8 cellular contexts compared by ENCODE assay signal in genomic region chr20:25195014-25195961, GRCh38. TPM values are rescaled to one million over a fixed set of nuclear protein-coding genes. Genes with fewer than 3 reads are reported as not detected.
A peak's percentile ranks its signal among the peaks of the same experiment; 100 is the strongest.
DNase-seq lines count a peak whose midpoint lies in the region; ATAC-seq and TF ChIP-seq lines count a peak whose summit lies in the region.

Gene ENTPD6 (plus strand): TSS chr20:25195712. CDS start chr20:25206537, 10,825 bp downstream.

- H3K9me3 ChIP-seq in right lobe of liver = no peaks in the 10 kb centered on the region

- DNase-seq in NCI-H69 (lab: John Stamatoyannopoulos, UW) = peak; percentile 96
- DNase-seq in activated CD4-positive, alpha-beta T cell treated with anti-CD3 and anti-CD28 coated beads, Interleukin-2, amount 50 U/mL, for 4 hours = peak; percentile 84 to 86
- peak; percentile 92 for DNase-seq in dermis blood vessel endothelial cell
- peak; percentile 94 to 95 (median 94) for DNase-seq in right lobe of liver
- DNase-seq in stimulated activated CD4-positive, alpha-beta T cell treated with anti-CD3 and anti-CD28 coated beads, Interleukin-4, amount 100 ng/mL, for 24 hours = peak; percentile 90

- H3K27me3 ChIP-seq in right lobe of liver = no peaks in the 10 kb centered on the region

- intact Hi-C loops in right lobe of liver (cut with DNase I) = loop anchor here in 1 of 2 donors (10.0 kb wide), 1 partner anchor 80 kb away; no protein-coding TSS in a partner anchor

- H3K27ac ChIP-seq in C4-2B (peak within 1 kb of the TSS; percentile 99), right lobe of liver (peak within 1 kb of the TSS; percentile 80 to 85 (median 84))

- H3K4me3 ChIP-seq in right lobe of liver = peak within 1 kb of the TSS; percentile 72 to 94 (median 88)

- 28% methylated on average over 15 of the region's 75 CpGs for WGBS in right lobe of liver (ENCODE audit: insufficient coverage, low coverage, low lambda C conversion rate, missing lambda C conversion rate)

- TF ChIP-seq POLR2A in right lobe of liver (IDR thresholded peaks at IDR 0.05) = peak; percentile 70

- ATAC-seq in GM19351 (IDR thresholded peaks at IDR 0.05; ENCODE audit: unreplicated experiment) (peak; percentile 73), HG03520 (IDR thresholded peaks at IDR 0.05; ENCODE audit: unreplicated experiment) (peak; percentile 70), right lobe of liver (peak; percentile 94 to 96 (median 96))

- H3K36me3 ChIP-seq in right lobe of liver = no peaks in the 10 kb centered on the region

- TF ChIP-seq CTCF in C4-2B (conservative IDR thresholded peaks at IDR 0.05) (peak; percentile 37), right lobe of liver (IDR thresholded peaks at IDR 0.05) (peak in 2 of 4 donors; percentile 14 to 23)

- peaks cover 0 to 7% (median 3%) of the 10 kb centered on the region in 4 donors for H3K4me1 ChIP-seq in right lobe of liver

RNA-seq across cellular contexts. Expression of gene ENTPD6, which starts in this region (rescaled TPM):
- total RNA-seq in dermis blood vessel endothelial cell (65.8 and 70.8 TPM in 2 replicates), right lobe of liver (10 to 100 TPM; 28.8 to 48.4 (median 34.6) TPM)

Comparison
In these comparisons a context has a peak if more than half of its experiments do, and no peak if none do; other contexts are left out.
1. Peak in every context shown above with its lines: DNase-seq, ATAC-seq, H3K4me3 ChIP-seq and H3K27ac ChIP-seq.